Comparison of ENCODE assay signal across 15 cellular contexts in the genomic region with DNA sequence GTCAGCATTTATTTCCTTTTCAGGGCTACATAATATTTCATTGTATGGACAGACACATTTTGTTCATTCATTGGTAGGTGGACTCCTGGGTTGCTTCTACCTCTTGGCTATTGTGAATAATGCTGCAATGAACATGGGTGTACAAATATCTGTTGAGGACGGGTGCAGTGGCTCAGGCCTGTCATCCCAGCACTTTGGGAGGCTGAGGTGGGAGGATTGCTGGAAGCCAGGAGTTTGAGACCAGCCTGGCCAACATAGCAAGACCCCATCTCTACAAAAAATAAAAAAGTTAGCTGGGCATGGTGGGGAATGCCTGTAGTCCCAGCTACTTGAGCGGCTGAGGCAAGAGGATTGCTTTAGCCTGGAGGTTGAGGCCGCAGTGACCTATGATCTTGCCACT. TPM values are rescaled to one million over a fixed set of nuclear protein-coding genes. Genes with fewer than 3 reads are reported as not detected.
"Had no signal": no experiment of that assay in that cellular context is flagged by ENCODE, and none has a peak within 500 bp of the region (broad histone marks: within the 10 kb centered on the region; RNA-seq: fewer than 3 reads in every experiment).

No MANE protein-coding gene starts in this region.

RNA-seq across cellular contexts. Expression of gene OCM2, which starts 30.2 kb away (rescaled TPM):
- total RNA-seq: stomach, subcutaneous adipose tissue, suprapubic skin, temporal lobe, testis, thoracic aorta, thyroid gland, tibial nerve, transverse colon, upper lobe of left lung, upper lobe of right lung, ureter, urinary bladder, uterus, vagina had no signal
- polyA plus RNA-seq: stomach, urinary bladder had no signal
